In the genomic region with DNA sequence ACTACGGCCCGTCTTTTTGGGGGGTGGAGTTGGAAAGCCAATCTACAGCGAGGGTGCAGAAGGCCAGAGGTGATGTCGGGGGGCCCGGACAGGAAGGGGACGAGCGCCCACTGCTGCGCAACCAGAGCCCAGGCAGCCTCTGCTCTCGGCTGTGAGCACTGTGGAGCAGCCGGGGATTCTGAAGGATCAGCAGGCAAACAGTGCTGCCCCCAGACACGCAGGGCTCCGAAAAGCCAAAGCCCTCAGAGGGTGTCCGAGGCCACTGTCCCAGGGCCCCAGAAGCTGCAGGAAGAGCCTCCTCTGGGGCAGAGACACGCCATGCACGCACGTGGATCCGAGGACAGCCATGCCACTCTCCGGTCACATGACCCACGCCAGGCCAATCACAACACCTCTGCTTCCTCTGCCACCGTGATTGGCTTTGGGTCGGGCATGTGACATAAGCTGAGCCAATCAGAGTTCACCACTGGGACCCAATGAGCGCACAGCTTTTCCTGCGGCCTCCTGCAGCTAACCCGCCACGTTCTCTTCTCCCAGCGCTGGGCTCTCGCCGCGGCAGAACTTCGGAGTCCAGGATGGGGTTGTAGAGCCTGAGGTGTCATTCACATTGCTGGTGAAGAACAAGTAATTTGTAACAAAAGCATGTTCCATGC, we compare ENCODE assay signal across 9 cellular contexts. TPM values are rescaled to one million over a fixed set of nuclear protein-coding genes. Genes with fewer than 3 reads are reported as not detected.
DNase-seq lines count a peak whose midpoint lies in the region; ATAC-seq and TF ChIP-seq lines count a peak whose summit lies in the region.
"Had no signal": no experiment of that assay in that cellular context is flagged by ENCODE, and none has a peak within 500 bp of the region (broad histone marks: within the 10 kb centered on the region; RNA-seq: fewer than 3 reads in every experiment).

No MANE protein-coding gene starts in this region.

- no peaks in the 10 kb centered on the region for H3K36me3 Mint-ChIP-seq in Calu3 (ENCODE audit: insufficient read depth, unreplicated experiment)
- H3K36me3 Mint-ChIP-seq: activated naive CD8-positive, alpha-beta T cell had no signal

- TF ChIP-seq EP300 in tibial nerve (IDR thresholded peaks at IDR 0.05): peak in 1 of 2 donors; percentile 63

- no peaks in the 10 kb centered on the region for H3K36me3 ChIP-seq in tibial nerve

- H3K4me1 Mint-ChIP-seq in Calu3 (ENCODE audit: low read depth, unreplicated experiment): no peaks in the 10 kb centered on the region

- no peaks in the 10 kb centered on the region for H3K9me3 ChIP-seq in tibial nerve

- DNase-seq in AG10803 (ENCODE audit: low read depth) (peak; percentile 93), HS-5 (ENCODE audit: low read depth) (peak; percentile 90), astrocyte of the cerebellum (ENCODE audit: low read depth) (peak; percentile 4), kidney tubule cell (ENCODE audit: low spot score) (peak; percentile 35), tibial nerve (ENCODE audit: low spot score in 2 of 2) (peak; percentile 89 to 94), Calu3 (no peak), NCI-H1417 treated with DMSO at 0.1 percent for 48 hours (lab: John Stamatoyannopoulos, UW) (no peak)

- H3K9me3 Mint-ChIP-seq in Calu3 (ENCODE audit: low read depth, unreplicated experiment): peaks cover under 1% of the 10 kb centered on the region

- no peak for ATAC-seq in GM21367 (IDR thresholded peaks at IDR 0.05; ENCODE audit: unreplicated experiment)

- CTCF ChIA-PET in Calu3 (lab: Charles Lee): no interaction called here

- H3K27me3 ChIP-seq in tibial nerve: no peaks in the 10 kb centered on the region

- no peak overlapping the region for H3K4me3 Mint-ChIP-seq in Calu3 (ENCODE audit: low read depth, unreplicated experiment)
- H3K4me3 Mint-ChIP-seq: activated naive CD8-positive, alpha-beta T cell had no signal

- in situ Hi-C loops in astrocyte of the cerebellum (cut with HindIII; ENCODE audit: low sequenced_read_pairs): no loop called here

- intact Hi-C loops in Calu3 (cut with micrococcal nuclease; ENCODE audit: unreplicated experiment): no loop called here

- H3K4me1 ChIP-seq in tibial nerve: peaks cover 0 to 26% (median 2%) of the 10 kb centered on the region in 4 donors

- H3K4me3 ChIP-seq in AG10803 (ENCODE audit: low read length): peak overlapping the region; percentile 53
- no peak overlapping the region for H3K4me3 ChIP-seq in astrocyte of the cerebellum (ENCODE audit: low read depth, low read length)
- H3K4me3 ChIP-seq in tibial nerve: peak overlapping the region in 3 of 4 donors; percentile 20 to 47 (median 25)

- TF ChIP-seq CTCF in AG10803 (conservative IDR thresholded peaks at IDR 0.05; ENCODE audit: low read length) (peak; percentile 62), astrocyte of the cerebellum (IDR thresholded peaks at IDR 0.05; ENCODE audit: low read depth, low read length, missing control alignments) (no peak), tibial nerve (IDR thresholded peaks at IDR 0.05) (peak; percentile 25 to 89 (median 68)), Calu3 (IDR thresholded peaks at IDR 0.05; ENCODE audit: unreplicated experiment) (no peak)

- no TSS peak for BruUV-seq in Calu3 (replicated peaks; lab: Mats Ljungman, UMichigan)

- no peak overlapping the region for H3K27ac Mint-ChIP-seq in Calu3 (ENCODE audit: unreplicated experiment)
- H3K27ac Mint-ChIP-seq: activated naive CD8-positive, alpha-beta T cell had no signal

- peak overlapping the region in 2 of 4 donors; percentile 45 to 47 for H3K27ac ChIP-seq in tibial nerve

- WGBS in tibial nerve, 2 donors: 45 to 48% methylated on average over 21 to 28 of the region's 30 CpGs

- peaks cover 5% of the 10 kb centered on the region for H3K27me3 Mint-ChIP-seq in Calu3 (ENCODE audit: unreplicated experiment)
- H3K27me3 Mint-ChIP-seq: activated naive CD8-positive, alpha-beta T cell had no signal

- TF ChIP-seq POLR2A in tibial nerve (IDR thresholded peaks at IDR 0.05): no peak

RNA-seq across cellular contexts. Expression of a gene that starts 40.7 kb away (rescaled TPM):
- total RNA-seq in tibial nerve (1,000 to 10,000 TPM; 2,372 to 2,875 (median 2,670) TPM), Calu3 (2022) (2,184 and 2,327 TPM in 2 replicates)

RNA-seq across cellular contexts. Expression of a gene that starts 56.2 kb away (rescaled TPM):
- total RNA-seq in tibial nerve (1 to 10 TPM in 3 of 4 donors, under 1 TPM in 1; 0.42 to 4.4 (median 3.7) TPM), Calu3 (2022) (5.5 and 7.0 TPM in 2 replicates)

Comparison
In these comparisons a context has a peak if more than half of its experiments do, and no peak if none do; other contexts are left out.
1. DNase-seq: peak in AG10803 (single experiment), HS-5 (single experiment), astrocyte of the cerebellum (single experiment), kidney tubule cell (single experiment) and tibial nerve (2 of 2); none in Calu3 (single experiment) and NCI-H1417 treated with DMSO at 0.1 percent for 48 hours (single experiment).
2. CTCF ChIP-seq: peak in AG10803 (single experiment) and tibial nerve (5 of 5); none in astrocyte of the cerebellum (single experiment) and Calu3 (single experiment).